In genomic region chr4:110998308-110998707, GRCh38 we compare ENCODE assay signal across 22 cellular contexts.
"Had no signal": no experiment of that assay in that cellular context is flagged by ENCODE, and none has a peak within 500 bp of the region (broad histone marks: within the 10 kb centered on the region; RNA-seq: fewer than 3 reads in every experiment).

No MANE protein-coding gene starts in this region.

- FAIRE-seq: colon, small intestine had no signal

- ATAC-seq: left ventricle myocardium superior; lower lobe of right lung; naive thymus-derived CD8-positive, alpha-beta T cell; psoas muscle; right cardiac atrium; stimulated activated naive B cell treated with anti-CD40 and anti-IgM and Interleukin-4, amounts not matched to agents 10 μg/mL and 1 μg/mL and 100 μg/mL, for 72 hours; upper lobe of right lung had no signal

- DNase-seq: effector CD8-positive, alpha-beta T cell; endodermal cell; foreskin melanocyte; hypothalamus; immature natural killer cell; islet precursor cell; kidney glomerular epithelial cell; left ventricle myocardium superior; lower lobe of right lung; naive thymus-derived CD8-positive, alpha-beta T cell; nephron progenitor cell; occipital lobe; ovary; psoas muscle; right cardiac atrium; small intestine; stimulated activated CD4-positive, alpha-beta T cell treated with anti-CD3 and anti-CD28 coated beads, Interleukin-15, amount 100 ng/mL, for 24 hours; stimulated activated CD4-positive, alpha-beta T cell treated with anti-CD3 and anti-CD28 coated beads, Interleukin-2, amount 100 ng/mL, for 48 hours; stimulated activated naive B cell treated with anti-CD40 and anti-IgM and Interleukin-4, amounts not matched to agents 10 μg/mL and 1 μg/mL and 100 μg/mL, for 72 hours; upper lobe of right lung; uterus had no signal
